29 cellular contexts compared by ENCODE assay signal in genomic region chr2:10235909-10236550, GRCh38.
"Had no signal": no experiment of that assay in that cellular context is flagged by ENCODE, and none has a peak within 500 bp of the region (broad histone marks: within the 10 kb centered on the region; RNA-seq: fewer than 3 reads in every experiment).

No MANE protein-coding gene starts in this region.

- H3K27ac ChIP-seq: breast epithelium, hepatocyte, neutrophil, ovary, prostate gland, stomach, tibial artery had no signal

- H3K36me3 Mint-ChIP-seq: activated naive CD4-positive, alpha-beta T cell treated with anti-CD3 and anti-CD28 coated beads, Interleukin-2, amount 50 U/mL, for 72 hours; memory B cell; naive thymus-derived CD8-positive, alpha-beta T cell; stimulated activated naive B cell treated with anti-CD40 and anti-IgM and Interleukin-4, amounts not matched to agents 10 μg/mL and 1 μg/mL and 100 μg/mL, for 72 hours; WTC11 had no signal

- H3K4me3 ChIP-seq: breast epithelium, hepatocyte, ovary, prostate gland, smooth muscle cell, stomach, tibial artery had no signal

- DNase-seq: activated CD4-positive, alpha-beta T cell treated with anti-CD3 and anti-CD28 coated beads for 1 hour; activated CD4-positive, alpha-beta T cell treated with anti-CD3 and anti-CD28 coated beads, Interleukin-2, amount 50 U/mL, for 1 hour; activated CD8-positive, alpha-beta T cell treated with anti-CD3 and anti-CD28 coated beads for 36 hours; activated naive CD4-positive, alpha-beta T cell; activated T-cell treated with anti-CD3 and anti-CD28 coated beads for 4 hours; activated T-cell treated with anti-CD3 and anti-CD28 coated beads, Interleukin-2, amount 50 U/mL, for 72 hours; central memory CD4-positive, alpha-beta T cell; kidney; midbrain; retina; stimulated activated CD4-positive, alpha-beta T cell treated with anti-CD3 and anti-CD28 coated beads, Interleukin-15, amount 100 ng/mL, for 24 hours; stimulated activated CD4-positive, alpha-beta T cell treated with anti-CD3 and anti-CD28 coated beads, Interleukin-2, amount 100 ng/mL, for 24 hours; stimulated activated naive B cell treated with anti-CD40 and anti-IgM and Interleukin-4, amounts not matched to agents 10 μg/mL and 1 μg/mL and 100 μg/mL, for 72 hours; stomach; SW 1271; T1000 had no signal

- ATAC-seq: activated CD8-positive, alpha-beta T cell treated with anti-CD3 and anti-CD28 coated beads for 36 hours; activated naive CD4-positive, alpha-beta T cell treated with anti-CD3 and anti-CD28 coated beads, Interleukin-2, amount 50 U/mL, for 72 hours; activated T-cell treated with anti-CD3 and anti-CD28 coated beads, Interleukin-2, amount 50 U/mL, for 72 hours; naive thymus-derived CD8-positive, alpha-beta T cell; stimulated activated naive B cell treated with anti-CD40 and anti-IgM and Interleukin-4, amounts not matched to agents 10 μg/mL and 1 μg/mL and 100 μg/mL, for 72 hours; WTC11 had no signal

- H3K9me3 ChIP-seq: breast epithelium, neutrophil, ovary, prostate gland, stomach, tibial artery had no signal

- H3K4me1 ChIP-seq: breast epithelium, prostate gland, tibial artery had no signal

- H3K27ac Mint-ChIP-seq: activated CD8-positive, alpha-beta T cell treated with anti-CD3 and anti-CD28 coated beads for 36 hours; activated naive CD4-positive, alpha-beta T cell treated with anti-CD3 and anti-CD28 coated beads, Interleukin-2, amount 50 U/mL, for 72 hours; activated T-cell treated with anti-CD3 and anti-CD28 coated beads, Interleukin-2, amount 50 U/mL, for 72 hours; dendritic cell treated with granulocyte-macrophage colony-stimulating factor and Interleukin-4, amounts not matched to agents 40 ng/mL and 50 ng/mL, for 4 days; memory B cell; naive thymus-derived CD8-positive, alpha-beta T cell; stimulated activated naive B cell treated with anti-CD40 and anti-IgM and Interleukin-4, amounts not matched to agents 10 μg/mL and 1 μg/mL and 100 μg/mL, for 72 hours; T-helper 1 cell treated with Interleukin-12 subunit alpha and Interleukin-12 subunit beta and Interleukin-4 antibody, amounts not matched to agents 30 μg/mL and 1 μg/mL, for 36 hours; WTC11 had no signal

- H3K9me3 Mint-ChIP-seq: naive thymus-derived CD8-positive, alpha-beta T cell had no signal

- H3K27me3 ChIP-seq: breast epithelium, hepatocyte, ovary, stomach had no signal

- H3K4me1 Mint-ChIP-seq: WTC11 had no signal

- H3K36me3 ChIP-seq: breast epithelium, neutrophil, ovary, prostate gland, stomach, tibial artery had no signal

- H3K4me3 Mint-ChIP-seq: activated CD8-positive, alpha-beta T cell treated with anti-CD3 and anti-CD28 coated beads for 36 hours; activated T-cell treated with anti-CD3 and anti-CD28 coated beads, Interleukin-2, amount 50 U/mL, for 72 hours; dendritic cell treated with granulocyte-macrophage colony-stimulating factor and Interleukin-4, amounts not matched to agents 40 ng/mL and 50 ng/mL, for 4 days; memory B cell; naive thymus-derived CD8-positive, alpha-beta T cell; stimulated activated naive B cell treated with anti-CD40 and anti-IgM and Interleukin-4, amounts not matched to agents 10 μg/mL and 1 μg/mL and 100 μg/mL, for 72 hours; T-helper 1 cell treated with Interleukin-12 subunit alpha and Interleukin-12 subunit beta and Interleukin-4 antibody, amounts not matched to agents 30 μg/mL and 1 μg/mL, for 36 hours; WTC11 had no signal

- H3K27me3 Mint-ChIP-seq: activated CD8-positive, alpha-beta T cell treated with anti-CD3 and anti-CD28 coated beads for 36 hours had no signal
